Comparison of ENCODE assay signal across 11 cellular contexts in genomic region chr4:114364857-114365256, GRCh38.
A peak's percentile ranks its signal among the peaks of the same experiment; 100 is the strongest.
DNase-seq lines count a peak whose midpoint lies in the region; ATAC-seq and TF ChIP-seq lines count a peak whose summit lies in the region.
"Had no signal": no experiment of that assay in that cellular context is flagged by ENCODE, and none has a peak within 500 bp of the region (broad histone marks: within the 10 kb centered on the region; RNA-seq: fewer than 3 reads in every experiment).

No MANE protein-coding gene starts in this region.

- no peak for TF ChIP-seq CTCF in GM23338 (conservative IDR thresholded peaks at IDR 0.05; ENCODE audit: low read depth in 2 of 2)

- H3K4me2 ChIP-seq in GM23338, result no peak overlapping the region

- H3K4me3 ChIP-seq in GM23338, result no peak overlapping the region
- no peak overlapping the region for H3K4me3 ChIP-seq in adipocyte (ENCODE audit: low read length)
- H3K4me3 ChIP-seq in skeletal muscle cell (ENCODE audit: low read depth, low read length), result no peak overlapping the region
- H3K4me3 ChIP-seq: stomach had no signal

- no peak overlapping the region for H3K4me3 Mint-ChIP-seq in GM23338
- H3K4me3 Mint-ChIP-seq: naive B cell had no signal

- H3K27me3 ChIP-seq in GM23338 (ENCODE audit: insufficient read depth) (no peaks in the 10 kb centered on the region), adipocyte (replicated peaks; ENCODE audit: control insufficient read depth, insufficient read depth, low read length) (no peaks in the 10 kb centered on the region)
- H3K27me3 ChIP-seq: stomach had no signal

- H3K9ac ChIP-seq in adipocyte (ENCODE audit: low read length), result no peak overlapping the region

- H3K27ac ChIP-seq in GM23338 (ENCODE audit: low read depth), result no peak overlapping the region
- H3K27ac ChIP-seq: RWPE1, stomach had no signal

- no peak overlapping the region for H3K27ac Mint-ChIP-seq in GM23338
- H3K27ac Mint-ChIP-seq: naive B cell had no signal

- no peaks in the 10 kb centered on the region for H3K9me3 ChIP-seq in adipocyte (ENCODE audit: control insufficient read depth, low read length)
- H3K9me3 ChIP-seq: stomach had no signal

- H3K4me1 ChIP-seq in GM23338 (ENCODE audit: insufficient read depth), result no peaks in the 10 kb centered on the region
- H3K4me1 ChIP-seq in adipocyte (ENCODE audit: control insufficient read depth, insufficient read depth, low read length), result peaks cover 20% of the 10 kb centered on the region
- H3K4me1 ChIP-seq: stomach had no signal

- ATAC-seq in GM23338 (no peak; the same call in 2 of the 3 replicates), left cardiac atrium (peak; percentile 71 to 91), HG03095 (IDR thresholded peaks at IDR 0.05; ENCODE audit: unreplicated experiment) (no peak)

- no peaks in the 10 kb centered on the region for H4K20me1 ChIP-seq in GM23338 (replicated peaks; ENCODE audit: insufficient read depth)

- H3K36me3 ChIP-seq in GM23338 (ENCODE audit: insufficient read depth) (no peaks in the 10 kb centered on the region), adipocyte (ENCODE audit: control insufficient read depth, insufficient read depth, low read length, severe bottlenecking) (no peaks in the 10 kb centered on the region)
- H3K36me3 ChIP-seq: stomach had no signal

- no peaks in the 10 kb centered on the region for H3F3A ChIP-seq in GM23338 (replicated peaks; ENCODE audit: low read depth)

- H3K79me2 ChIP-seq in GM23338 (replicated peaks; ENCODE audit: insufficient read depth), result no peaks in the 10 kb centered on the region

- no peaks in the 10 kb centered on the region for H3K9me3 Mint-ChIP-seq in GM23338
- H3K9me3 Mint-ChIP-seq: naive B cell had no signal

- DNase-seq in GM23338 (ENCODE audit: low spot score) (peak; percentile 47), adipocyte (ENCODE audit: low read depth) (peak; percentile 76), left cardiac atrium (no peak), skeletal muscle cell (ENCODE audit: low read depth) (peak; percentile 56), mesenteric fat pad (ENCODE audit: low spot score) (no peak)
- no peak for DNase-seq in activated T-cell treated with anti-CD3 and anti-CD28 coated beads, Interleukin-2, amount 50 U/mL, for 48 hours
- no peak for DNase-seq in stimulated activated naive CD4-positive, alpha-beta T cell treated with Interleukin-2 at 50 U/mL for 16 hours (lab: John Stamatoyannopoulos, UW)
- DNase-seq: naive B cell, stomach had no signal

- no peaks in the 10 kb centered on the region for H3K36me3 Mint-ChIP-seq in GM23338 (ENCODE audit: low read depth)
- H3K36me3 Mint-ChIP-seq: naive B cell had no signal

- no peaks in the 10 kb centered on the region for H3K27me3 Mint-ChIP-seq in GM23338 (ENCODE audit: insufficient read depth, low read depth, poor library complexity)

- no peak overlapping the region for H2AFZ ChIP-seq in GM23338

- intact Hi-C loops in left cardiac atrium (cut with DNase I), result no loop called here

- no peaks in the 10 kb centered on the region; the same call in 2 of the 3 replicates for H3K4me1 Mint-ChIP-seq in GM23338
- H3K4me1 Mint-ChIP-seq: naive B cell had no signal

- H3K9me2 ChIP-seq in GM23338 (ENCODE audit: insufficient read depth), result 0 out of 2 replicates have a peak, but pooled peaks cover 6% of the 10 kb centered on the region

TF ChIP-seq in GM23338, 12 proteins besides CTCF, POLR2A, EP300 and RAD21:
- TF ChIP-seq ZNF462 (CRISPR knock-in tag; IDR thresholded peaks at IDR 0.05) (peak; percentile 46; the same call in 1 of the 2 replicates), ETS1 (IDR thresholded peaks at IDR 0.05) (no peak)

Comparison
In these comparisons a context has a peak if more than half of its experiments do, and no peak if none do; other contexts are left out.
1. ATAC-seq: peak in left cardiac atrium (2 of 2); none in GM23338 (single experiment) and HG03095 (single experiment).
2. DNase-seq: peak in GM23338 (single experiment), adipocyte (single experiment) and skeletal muscle cell (single experiment); none in left cardiac atrium (single experiment), mesenteric fat pad (single experiment), activated T-cell treated with anti-CD3 and anti-CD28 coated beads, Interleukin-2, amount 50 U/mL, for 48 hours (0 of 2) and stimulated activated naive CD4-positive, alpha-beta T cell treated with Interleukin-2 at 50 U/mL for 16 hours (single experiment).